In genomic region chr17:35079547-35079946, GRCh38 we compare ENCODE assay signal across 1 cellular context.
TF ChIP-seq lines count a peak whose summit lies in the region.

No MANE protein-coding gene starts in this region.

TF ChIP-seq in HepG2, 621 proteins besides CTCF, POLR2A, EP300 and RAD21 (continued from another document and continues in another):
- TF ChIP-seq, protein P1, sequence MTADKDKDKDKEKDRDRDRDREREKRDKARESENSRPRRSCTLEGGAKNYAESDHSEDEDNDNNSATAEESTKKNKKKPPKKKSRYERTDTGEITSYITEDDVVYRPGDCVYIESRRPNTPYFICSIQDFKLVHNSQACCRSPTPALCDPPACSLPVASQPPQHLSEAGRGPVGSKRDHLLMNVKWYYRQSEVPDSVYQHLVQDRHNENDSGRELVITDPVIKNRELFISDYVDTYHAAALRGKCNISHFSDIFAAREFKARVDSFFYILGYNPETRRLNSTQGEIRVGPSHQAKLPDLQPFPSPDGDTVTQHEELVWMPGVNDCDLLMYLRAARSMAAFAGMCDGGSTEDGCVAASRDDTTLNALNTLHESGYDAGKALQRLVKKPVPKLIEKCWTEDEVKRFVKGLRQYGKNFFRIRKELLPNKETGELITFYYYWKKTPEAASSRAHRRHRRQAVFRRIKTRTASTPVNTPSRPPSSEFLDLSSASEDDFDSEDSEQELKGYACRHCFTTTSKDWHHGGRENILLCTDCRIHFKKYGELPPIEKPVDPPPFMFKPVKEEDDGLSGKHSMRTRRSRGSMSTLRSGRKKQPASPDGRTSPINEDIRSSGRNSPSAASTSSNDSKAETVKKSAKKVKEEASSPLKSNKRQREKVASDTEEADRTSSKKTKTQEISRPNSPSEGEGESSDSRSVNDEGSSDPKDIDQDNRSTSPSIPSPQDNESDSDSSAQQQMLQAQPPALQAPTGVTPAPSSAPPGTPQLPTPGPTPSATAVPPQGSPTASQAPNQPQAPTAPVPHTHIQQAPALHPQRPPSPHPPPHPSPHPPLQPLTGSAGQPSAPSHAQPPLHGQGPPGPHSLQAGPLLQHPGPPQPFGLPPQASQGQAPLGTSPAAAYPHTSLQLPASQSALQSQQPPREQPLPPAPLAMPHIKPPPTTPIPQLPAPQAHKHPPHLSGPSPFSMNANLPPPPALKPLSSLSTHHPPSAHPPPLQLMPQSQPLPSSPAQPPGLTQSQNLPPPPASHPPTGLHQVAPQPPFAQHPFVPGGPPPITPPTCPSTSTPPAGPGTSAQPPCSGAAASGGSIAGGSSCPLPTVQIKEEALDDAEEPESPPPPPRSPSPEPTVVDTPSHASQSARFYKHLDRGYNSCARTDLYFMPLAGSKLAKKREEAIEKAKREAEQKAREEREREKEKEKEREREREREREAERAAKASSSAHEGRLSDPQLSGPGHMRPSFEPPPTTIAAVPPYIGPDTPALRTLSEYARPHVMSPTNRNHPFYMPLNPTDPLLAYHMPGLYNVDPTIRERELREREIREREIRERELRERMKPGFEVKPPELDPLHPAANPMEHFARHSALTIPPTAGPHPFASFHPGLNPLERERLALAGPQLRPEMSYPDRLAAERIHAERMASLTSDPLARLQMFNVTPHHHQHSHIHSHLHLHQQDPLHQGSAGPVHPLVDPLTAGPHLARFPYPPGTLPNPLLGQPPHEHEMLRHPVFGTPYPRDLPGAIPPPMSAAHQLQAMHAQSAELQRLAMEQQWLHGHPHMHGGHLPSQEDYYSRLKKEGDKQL (CRISPR knock-in tag; IDR thresholded peaks at IDR 0.05; ENCODE audit: low read depth) = no peak
- TF ChIP-seq THRA (CRISPR knock-in tag; IDR thresholded peaks at IDR 0.05; ENCODE audit: borderline replicate concordance) (peak; percentile 22; the same call in 1 of the 2 replicates), SKI (IDR thresholded peaks at IDR 0.05; ENCODE audit: partially characterized antibody) (peak; percentile 29), DMAP1 (CRISPR knock-in tag; IDR thresholded peaks at IDR 0.05) (no peak), ZFP37 (CRISPR knock-in tag; IDR thresholded peaks at IDR 0.05; ENCODE audit: borderline replicate concordance) (no peak), GLMP (CRISPR knock-in tag; IDR thresholded peaks at IDR 0.05; ENCODE audit: borderline replicate concordance) (no peak), ZBTB7B (CRISPR knock-in tag; IDR thresholded peaks at IDR 0.05) (peak; percentile 68; the same call in 1 of the 2 replicates), RCOR2 (CRISPR knock-in tag; IDR thresholded peaks at IDR 0.05) (peak; percentile 58; the same call in 1 of the 2 replicates), ZNF614 (CRISPR knock-in tag; IDR thresholded peaks at IDR 0.05; ENCODE audit: borderline replicate concordance) (peak; percentile 68; the same call in 1 of the 2 replicates), ZNF225 (CRISPR knock-in tag; IDR thresholded peaks at IDR 0.05) (no peak), ZNF547 (CRISPR knock-in tag; IDR thresholded peaks at IDR 0.05) (no peak), EHMT2 (IDR thresholded peaks at IDR 0.05; ENCODE audit: borderline replicate concordance, low read depth, low read length) (peak; percentile 39; the same call in 1 of the 2 replicates), HNF4G (IDR thresholded peaks at IDR 0.05; ENCODE audit: borderline replicate concordance, low read depth, low read length) (peak; percentile 23; the same call in 1 of the 2 replicates), HNF4G (CRISPR knock-in tag; IDR thresholded peaks at IDR 0.05; ENCODE audit: borderline replicate concordance, low read depth) (no peak), HMG20B (CRISPR knock-in tag; conservative IDR thresholded peaks at IDR 0.05) (0 out of 2 replicates have a peak, but pooled peaks have one; percentile 11), ZNF251 (CRISPR knock-in tag; IDR thresholded peaks at IDR 0.05) (no peak), KDM1A (CRISPR knock-in tag; IDR thresholded peaks at IDR 0.05) (no peak), ZNF160 (CRISPR knock-in tag; IDR thresholded peaks at IDR 0.05) (no peak), ZNF552 (CRISPR knock-in tag; IDR thresholded peaks at IDR 0.05; ENCODE audit: borderline replicate concordance) (no peak), SOX13 (IDR thresholded peaks at IDR 0.05) (0 out of 2 replicates have a peak, but pooled peaks have one; percentile 46), SOX13 (CRISPR knock-in tag; conservative IDR thresholded peaks at IDR 0.05 in 1 of 2, IDR thresholded peaks at IDR 0.05 in 1 of 2) (peak in 1 of 2 experiments; percentile 83; a peak in 2 of 4 replicates), ZBTB7A (CRISPR knock-in tag; IDR thresholded peaks at IDR 0.05) (no peak), RXRB (CRISPR knock-in tag; IDR thresholded peaks at IDR 0.05; ENCODE audit: borderline replicate concordance) (peak; percentile 57; the same call in 1 of the 2 replicates)
- TF ChIP-seq, protein P2, sequence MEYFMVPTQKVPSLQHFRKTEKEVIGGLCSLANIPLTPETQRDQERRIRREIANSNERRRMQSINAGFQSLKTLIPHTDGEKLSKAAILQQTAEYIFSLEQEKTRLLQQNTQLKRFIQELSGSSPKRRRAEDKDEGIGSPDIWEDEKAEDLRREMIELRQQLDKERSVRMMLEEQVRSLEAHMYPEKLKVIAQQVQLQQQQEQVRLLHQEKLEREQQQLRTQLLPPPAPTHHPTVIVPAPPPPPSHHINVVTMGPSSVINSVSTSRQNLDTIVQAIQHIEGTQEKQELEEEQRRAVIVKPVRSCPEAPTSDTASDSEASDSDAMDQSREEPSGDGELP (IDR thresholded peaks at IDR 0.05; ENCODE audit: borderline replicate concordance, low read depth) = peak; percentile 85
- TF ChIP-seq, protein P3, sequence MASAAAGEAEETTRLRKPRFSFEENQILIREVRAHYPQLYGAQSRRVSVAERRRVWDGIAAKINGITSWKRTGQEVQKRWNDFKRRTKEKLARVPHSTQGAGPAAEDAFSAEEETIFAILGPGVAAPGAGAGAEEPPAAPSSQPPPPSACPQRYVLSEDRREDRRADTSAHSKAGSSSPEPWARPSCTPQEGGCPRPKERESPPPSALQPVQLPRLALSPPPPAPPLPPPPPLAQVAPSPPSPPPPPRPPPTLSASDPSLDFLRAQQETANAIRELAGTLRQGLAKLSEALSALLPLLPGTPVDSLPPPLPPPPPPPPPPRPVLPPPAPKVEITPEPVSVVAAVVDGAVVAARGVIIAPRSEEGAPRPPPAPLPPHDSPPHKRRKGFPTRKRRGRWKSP (CRISPR knock-in tag; IDR thresholded peaks at IDR 0.05) = peak; percentile 32; the same call in 1 of the 2 replicates
- TF ChIP-seq, protein P4, sequence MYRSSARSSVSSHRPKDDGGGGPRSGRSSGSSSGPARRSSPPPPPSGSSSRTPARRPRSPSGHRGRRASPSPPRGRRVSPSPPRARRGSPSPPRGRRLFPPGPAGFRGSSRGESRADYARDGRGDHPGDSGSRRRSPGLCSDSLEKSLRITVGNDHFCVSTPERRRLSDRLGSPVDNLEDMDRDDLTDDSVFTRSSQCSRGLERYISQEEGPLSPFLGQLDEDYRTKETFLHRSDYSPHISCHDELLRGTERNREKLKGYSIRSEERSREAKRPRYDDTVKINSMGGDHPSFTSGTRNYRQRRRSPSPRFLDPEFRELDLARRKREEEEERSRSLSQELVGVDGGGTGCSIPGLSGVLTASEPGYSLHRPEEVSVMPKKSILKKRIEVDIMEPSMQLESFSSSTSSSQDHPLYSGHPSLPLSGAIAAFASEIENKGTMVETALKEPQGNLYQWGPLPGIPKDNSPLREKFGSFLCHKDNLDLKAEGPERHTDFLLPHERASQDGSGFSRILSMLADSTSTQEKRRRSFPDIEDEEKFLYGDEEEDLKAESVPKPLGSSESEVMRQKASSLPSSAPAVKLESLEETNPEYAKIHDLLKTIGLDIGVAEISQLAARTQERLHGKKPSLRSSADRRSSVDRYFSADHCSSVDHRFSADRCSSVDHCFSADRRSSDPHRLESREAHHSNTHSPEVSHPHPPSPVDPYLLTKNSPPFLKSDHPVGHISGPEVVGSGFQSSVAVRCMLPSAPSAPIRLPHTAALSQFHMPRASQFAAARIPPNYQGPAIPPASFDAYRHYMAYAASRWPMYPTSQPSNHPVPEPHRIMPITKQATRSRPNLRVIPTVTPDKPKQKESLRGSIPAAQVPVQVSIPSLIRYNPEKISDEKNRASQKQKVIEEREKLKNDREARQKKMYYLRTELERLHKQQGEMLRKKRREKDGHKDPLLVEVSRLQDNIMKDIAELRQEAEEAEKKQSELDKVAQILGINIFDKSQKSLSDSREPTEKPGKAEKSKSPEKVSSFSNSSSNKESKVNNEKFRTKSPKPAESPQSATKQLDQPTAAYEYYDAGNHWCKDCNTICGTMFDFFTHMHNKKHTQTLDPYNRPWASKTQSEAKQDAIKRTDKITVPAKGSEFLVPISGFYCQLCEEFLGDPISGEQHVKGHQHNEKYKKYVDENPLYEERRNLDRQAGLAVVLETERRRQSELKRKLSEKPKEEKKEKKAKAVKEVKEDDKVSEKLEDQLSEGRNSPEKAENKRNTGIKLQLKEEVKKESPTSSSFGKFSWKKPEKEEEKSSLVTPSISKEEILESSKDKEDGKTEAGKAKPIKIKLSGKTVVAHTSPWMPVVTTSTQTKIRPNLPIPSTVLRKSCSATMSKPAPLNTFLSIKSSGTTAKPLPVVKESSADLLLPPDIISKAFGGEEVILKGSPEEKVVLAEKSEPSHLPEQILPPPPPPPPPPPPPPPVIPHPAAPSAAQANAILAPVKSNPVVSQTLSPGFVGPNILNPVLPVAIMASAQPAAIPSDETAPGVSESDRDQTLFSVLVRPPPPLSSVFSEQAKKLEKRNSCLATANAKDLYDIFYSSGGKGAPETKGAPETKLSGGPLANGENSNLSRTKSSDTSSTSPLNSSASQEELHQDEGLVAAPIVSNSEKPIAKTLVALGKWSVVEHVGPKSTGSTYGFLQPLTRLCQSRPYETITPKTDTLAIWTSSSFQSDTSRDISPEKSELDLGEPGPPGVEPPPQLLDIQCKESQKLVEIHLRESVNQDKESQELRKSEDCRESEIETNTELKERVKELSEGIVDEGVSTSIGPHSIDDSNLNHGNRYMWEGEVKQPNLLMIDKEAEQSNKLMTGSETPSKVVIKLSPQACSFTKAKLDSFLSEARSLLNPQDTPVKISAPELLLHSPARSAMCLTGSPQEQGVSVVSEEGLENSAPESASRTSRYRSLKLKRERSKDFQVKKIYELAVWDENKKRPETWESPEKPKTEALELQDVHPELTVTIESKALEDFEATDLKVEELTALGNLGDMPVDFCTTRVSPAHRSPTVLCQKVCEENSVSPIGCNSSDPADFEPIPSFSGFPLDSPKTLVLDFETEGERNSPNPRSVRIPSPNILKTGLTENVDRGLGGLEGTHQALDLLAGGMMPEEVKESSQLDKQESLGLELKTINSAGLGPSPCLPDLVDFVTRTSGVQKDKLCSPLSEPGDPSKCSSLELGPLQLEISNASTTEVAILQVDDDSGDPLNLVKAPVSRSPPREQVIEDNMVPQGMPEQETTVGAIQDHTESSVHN (CRISPR knock-in tag; IDR thresholded peaks at IDR 0.05) = no peak
- TF ChIP-seq, protein P5, sequence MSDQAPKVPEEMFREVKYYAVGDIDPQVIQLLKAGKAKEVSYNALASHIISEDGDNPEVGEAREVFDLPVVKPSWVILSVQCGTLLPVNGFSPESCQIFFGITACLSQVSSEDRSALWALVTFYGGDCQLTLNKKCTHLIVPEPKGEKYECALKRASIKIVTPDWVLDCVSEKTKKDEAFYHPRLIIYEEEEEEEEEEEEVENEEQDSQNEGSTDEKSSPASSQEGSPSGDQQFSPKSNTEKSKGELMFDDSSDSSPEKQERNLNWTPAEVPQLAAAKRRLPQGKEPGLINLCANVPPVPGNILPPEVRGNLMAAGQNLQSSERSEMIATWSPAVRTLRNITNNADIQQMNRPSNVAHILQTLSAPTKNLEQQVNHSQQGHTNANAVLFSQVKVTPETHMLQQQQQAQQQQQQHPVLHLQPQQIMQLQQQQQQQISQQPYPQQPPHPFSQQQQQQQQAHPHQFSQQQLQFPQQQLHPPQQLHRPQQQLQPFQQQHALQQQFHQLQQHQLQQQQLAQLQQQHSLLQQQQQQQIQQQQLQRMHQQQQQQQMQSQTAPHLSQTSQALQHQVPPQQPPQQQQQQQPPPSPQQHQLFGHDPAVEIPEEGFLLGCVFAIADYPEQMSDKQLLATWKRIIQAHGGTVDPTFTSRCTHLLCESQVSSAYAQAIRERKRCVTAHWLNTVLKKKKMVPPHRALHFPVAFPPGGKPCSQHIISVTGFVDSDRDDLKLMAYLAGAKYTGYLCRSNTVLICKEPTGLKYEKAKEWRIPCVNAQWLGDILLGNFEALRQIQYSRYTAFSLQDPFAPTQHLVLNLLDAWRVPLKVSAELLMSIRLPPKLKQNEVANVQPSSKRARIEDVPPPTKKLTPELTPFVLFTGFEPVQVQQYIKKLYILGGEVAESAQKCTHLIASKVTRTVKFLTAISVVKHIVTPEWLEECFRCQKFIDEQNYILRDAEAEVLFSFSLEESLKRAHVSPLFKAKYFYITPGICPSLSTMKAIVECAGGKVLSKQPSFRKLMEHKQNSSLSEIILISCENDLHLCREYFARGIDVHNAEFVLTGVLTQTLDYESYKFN (CRISPR knock-in tag; conservative IDR thresholded peaks at IDR 0.05) = peak; percentile 80
- TF ChIP-seq, protein P6, sequence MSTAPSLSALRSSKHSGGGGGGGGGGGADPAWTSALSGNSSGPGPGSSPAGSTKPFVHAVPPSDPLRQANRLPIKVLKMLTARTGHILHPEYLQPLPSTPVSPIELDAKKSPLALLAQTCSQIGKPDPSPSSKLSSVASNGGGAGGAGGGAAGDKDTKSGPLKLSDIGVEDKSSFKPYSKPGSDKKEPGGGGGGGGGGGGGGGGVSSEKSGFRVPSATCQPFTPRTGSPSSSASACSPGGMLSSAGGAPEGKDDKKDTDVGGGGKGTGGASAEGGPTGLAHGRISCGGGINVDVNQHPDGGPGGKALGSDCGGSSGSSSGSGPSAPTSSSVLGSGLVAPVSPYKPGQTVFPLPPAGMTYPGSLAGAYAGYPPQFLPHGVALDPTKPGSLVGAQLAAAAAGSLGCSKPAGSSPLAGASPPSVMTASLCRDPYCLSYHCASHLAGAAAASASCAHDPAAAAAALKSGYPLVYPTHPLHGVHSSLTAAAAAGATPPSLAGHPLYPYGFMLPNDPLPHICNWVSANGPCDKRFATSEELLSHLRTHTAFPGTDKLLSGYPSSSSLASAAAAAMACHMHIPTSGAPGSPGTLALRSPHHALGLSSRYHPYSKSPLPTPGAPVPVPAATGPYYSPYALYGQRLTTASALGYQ (CRISPR knock-in tag; IDR thresholded peaks at IDR 0.05) = no peak
